In genomic region chr19:34793562-34793961, GRCh38 we compare ENCODE assay signal across 11 cellular contexts. TPM values are rescaled to one million over a fixed set of nuclear protein-coding genes. Genes with fewer than 3 reads are reported as not detected.
A peak's percentile ranks its signal among the peaks of the same experiment; 100 is the strongest.
DNase-seq lines count a peak whose midpoint lies in the region; ATAC-seq and TF ChIP-seq lines count a peak whose summit lies in the region.
"Had no signal": no experiment of that assay in that cellular context is flagged by ENCODE, and none has a peak within 500 bp of the region (broad histone marks: within the 10 kb centered on the region; RNA-seq: fewer than 3 reads in every experiment).

No MANE protein-coding gene starts in this region.

- H3K79me2 ChIP-seq in Loucy (ENCODE audit: insufficient read depth, low read length) = no peaks in the 10 kb centered on the region
- no peaks in the 10 kb centered on the region for H3K79me2 ChIP-seq in mammary epithelial cell (ENCODE audit: insufficient read depth, low read length)
- no peaks in the 10 kb centered on the region for H3K79me2 ChIP-seq in osteoblast (ENCODE audit: insufficient read depth, low read length)

- dilution Hi-C loops in mammary epithelial cell (cut with HindIII; ENCODE audit: low sequenced_read_pairs) = loop anchor here (5.0 kb wide), 1 partner anchor 39 kb away; no protein-coding TSS in a partner anchor

- DNase-seq in activated T-cell treated with anti-CD3 and anti-CD28 coated beads, Interleukin-2, amount 50 U/mL, for 72 hours = no peak
- no peak for DNase-seq in activated T-cell treated with anti-CD3 and anti-CD28 coated beads, Interleukin-2, amount 50 U/mL, for 48 hours
- DNase-seq in mammary epithelial cell = no peak
- DNase-seq in osteoblast (ENCODE audit: insufficient read length, low spot score, missing footprints) = no peak
- no peak for DNase-seq in NCI-H526 (lab: John Stamatoyannopoulos, UW)
- DNase-seq: body of pancreas, NCI-H2227 treated with DMSO at 0.1 percent for 48 hours had no signal

- peaks cover 1 to 2% of the 10 kb centered on the region in 2 donors for H3K36me3 Mint-ChIP-seq in activated T-cell treated with anti-CD3 and anti-CD28 coated beads, Interleukin-2, amount 50 U/mL, for 72 hours (ENCODE audit: insufficient read depth in 2 of 2)

- 57% methylated on average over 3 of the region's 3 CpGs for WGBS in mammary epithelial cell (ENCODE audit: low coverage, missing lambda C conversion rate)

- H3K36me3 ChIP-seq in Loucy (ENCODE audit: insufficient read depth, low read length) (no peaks in the 10 kb centered on the region), mammary epithelial cell (ENCODE audit: insufficient read depth, low read length) (no peaks in the 10 kb centered on the region), osteoblast (ENCODE audit: insufficient read depth, low read length) (no peaks in the 10 kb centered on the region)

- intact Hi-C loops in mammary epithelial cell (cut with micrococcal nuclease) = no loop called here

- CTCF ChIA-PET in mammary epithelial cell (lab: Charles Lee; ENCODE audit: low non-redundant PET) = no interaction called here

- H3K9me3 Mint-ChIP-seq in activated T-cell treated with anti-CD3 and anti-CD28 coated beads, Interleukin-2, amount 50 U/mL, for 72 hours = peaks cover 5 to 8% of the 10 kb centered on the region in 2 donors

- H3F3A ChIP-seq in Loucy (ENCODE audit: low read depth) = no peaks in the 10 kb centered on the region

- H3K27ac Mint-ChIP-seq in activated T-cell treated with anti-CD3 and anti-CD28 coated beads, Interleukin-2, amount 50 U/mL, for 72 hours = peak overlapping the region; percentile 25

- in situ Hi-C loops in mammary epithelial cell (cut with MboI; ENCODE audit: low sequenced_read_pairs in 2 of 2) = no loop called here

- H3K9ac ChIP-seq in Loucy (ENCODE audit: low read depth, low read length, poor library complexity, severe bottlenecking) (peak overlapping the region; percentile 31), mammary epithelial cell (ENCODE audit: insufficient read depth, low read length) (no peak overlapping the region)

- no peak for ATAC-seq in activated T-cell treated with anti-CD3 and anti-CD28 coated beads, Interleukin-2, amount 50 U/mL, for 72 hours (replicated peaks in 1 of 2)
- ATAC-seq in GM18858 (IDR thresholded peaks at IDR 0.05; ENCODE audit: unreplicated experiment) (no peak), HG02840 (IDR thresholded peaks at IDR 0.05; ENCODE audit: low FRiP score, unreplicated experiment) (no peak)
- ATAC-seq: body of pancreas, left lobe of liver had no signal

- H2AFZ ChIP-seq in Loucy (ENCODE audit: low read length) = peak overlapping the region; percentile 88
- peak overlapping the region; percentile 49 for H2AFZ ChIP-seq in mammary epithelial cell (ENCODE audit: low read depth, low read length)
- H2AFZ ChIP-seq in osteoblast (ENCODE audit: low read length) = peak overlapping the region; percentile 89

- no peaks in the 10 kb centered on the region for H3K4me1 Mint-ChIP-seq in activated T-cell treated with anti-CD3 and anti-CD28 coated beads, Interleukin-2, amount 50 U/mL, for 72 hours (ENCODE audit: low read depth)

- H3K27ac ChIP-seq in mammary epithelial cell (ENCODE audit: insufficient read depth, low read depth, low read length) (no peak overlapping the region), osteoblast (ENCODE audit: low read depth, low read length) (no peak overlapping the region)
- H3K27ac ChIP-seq: body of pancreas had no signal

- no peaks in the 10 kb centered on the region for H3K27me3 Mint-ChIP-seq in activated T-cell treated with anti-CD3 and anti-CD28 coated beads, Interleukin-2, amount 50 U/mL, for 72 hours (ENCODE audit: low read depth)

- no peaks in the 10 kb centered on the region for H3K9me2 ChIP-seq in Loucy (replicated peaks; ENCODE audit: low read depth, low read length)

- TF ChIP-seq CTCF in Loucy (conservative IDR thresholded peaks at IDR 0.05; ENCODE audit: low read length) (no peak), mammary epithelial cell (conservative IDR thresholded peaks at IDR 0.05 in 1 of 2, IDR thresholded peaks at IDR 0.05 in 1 of 2; ENCODE audit: extremely low read depth in 1 of 2, insufficient read depth in 1 of 2, low read depth in 1 of 2, low read length in 2 of 2) (no peak), osteoblast (IDR thresholded peaks at IDR 0.05; ENCODE audit: extremely low read depth, low read depth, low read length) (no peak)

- H3K9me3 ChIP-seq in Loucy (ENCODE audit: insufficient read depth, low read depth, low read length) (no peaks in the 10 kb centered on the region; the same call in 1 of the 2 replicates), mammary epithelial cell (replicated peaks; ENCODE audit: insufficient read depth, low read length) (no peaks in the 10 kb centered on the region), osteoblast (ENCODE audit: low read depth, low read length) (no peaks in the 10 kb centered on the region)
- H3K9me3 ChIP-seq: body of pancreas had no signal

- H4K20me1 ChIP-seq in Loucy (ENCODE audit: insufficient read depth, low read length, poor library complexity, severe bottlenecking) = no peaks in the 10 kb centered on the region
- H4K20me1 ChIP-seq in mammary epithelial cell (ENCODE audit: insufficient read depth, low read length) = no peaks in the 10 kb centered on the region
- no peaks in the 10 kb centered on the region for H4K20me1 ChIP-seq in osteoblast (ENCODE audit: insufficient read depth, low read length)

- peak overlapping the region; percentile 51 for H3K4me2 ChIP-seq in Loucy (ENCODE audit: low read depth, low read length, poor library complexity, severe bottlenecking)
- H3K4me2 ChIP-seq in mammary epithelial cell (ENCODE audit: insufficient read depth, low read depth, low read length) = peak overlapping the region; percentile 29
- H3K4me2 ChIP-seq in osteoblast (ENCODE audit: insufficient read depth, low read length) = peak overlapping the region; percentile 72

- BruUV-seq in mammary epithelial cell (replicated peaks; lab: Mats Ljungman, UMichigan) = no TSS peak

- H3K4me1 ChIP-seq in Loucy (ENCODE audit: insufficient read depth, low read length, poor library complexity, severe bottlenecking) (no peaks in the 10 kb centered on the region), mammary epithelial cell (ENCODE audit: insufficient read depth, low read length) (no peaks in the 10 kb centered on the region), osteoblast (ENCODE audit: insufficient read depth, low read length) (no peaks in the 10 kb centered on the region)
- H3K4me1 ChIP-seq: body of pancreas had no signal

- peak overlapping the region; percentile 2 to 31 for H3K4me3 Mint-ChIP-seq in activated T-cell treated with anti-CD3 and anti-CD28 coated beads, Interleukin-2, amount 50 U/mL, for 72 hours

- H3K4me3 ChIP-seq in Loucy (ENCODE audit: low read length, poor library complexity, severe bottlenecking) (peak overlapping the region; percentile 45), mammary epithelial cell (replicated peaks in 1 of 3; ENCODE audit: insufficient read depth in 1 of 3, low read depth in 2 of 3, low read length in 3 of 3) (no peak overlapping the region), osteoblast (ENCODE audit: insufficient read depth, low read length) (peak overlapping the region; percentile 42)
- H3K4me3 ChIP-seq: body of pancreas had no signal

- H3K27me3 ChIP-seq in Loucy (ENCODE audit: insufficient read depth, low read length, poor library complexity, severe bottlenecking) (peaks cover 22% of the 10 kb centered on the region), mammary epithelial cell (ENCODE audit: insufficient read depth, low read length) (no peaks in the 10 kb centered on the region), osteoblast (ENCODE audit: insufficient read depth, low read length) (no peaks in the 10 kb centered on the region)
- H3K27me3 ChIP-seq: body of pancreas had no signal

RNA-seq across cellular contexts. Expression of gene ZNF599, which starts 20.5 kb away (rescaled TPM):
- total RNA-seq in activated T-cell treated with anti-CD3 and anti-CD28 coated beads, Interleukin-2, amount 50 U/mL, for 72 hours = 1 to 10 TPM; 5.2 to 5.3 TPM
- total RNA-seq in mammary epithelial cell (1 to 10 TPM; 4.0 to 5.7 TPM), osteoblast (5.3 and 8.0 TPM in 2 replicates)
- 3.6 TPM for polyA plus RNA-seq in mammary epithelial cell
- not detected for polyA minus RNA-seq in mammary epithelial cell

RNA-seq across cellular contexts. Expression of gene ZNF181, which starts 59.5 kb away (rescaled TPM):
- total RNA-seq in activated T-cell treated with anti-CD3 and anti-CD28 coated beads, Interleukin-2, amount 50 U/mL, for 72 hours = 1 to 10 TPM; 5.7 to 7.7 TPM
- total RNA-seq in mammary epithelial cell (10 to 100 TPM in 1 of 2 donors, 1 to 10 TPM in 1; 5.4 to 16.8 TPM), osteoblast (19.7 and 23.2 TPM in 2 replicates)
- 4.0 TPM for polyA plus RNA-seq in mammary epithelial cell
- not detected for polyA minus RNA-seq in mammary epithelial cell

Comparison
In these comparisons a context has a peak if more than half of its experiments do, and no peak if none do; other contexts are left out.
1. H3K4me3 ChIP-seq: peak in Loucy (single experiment) and osteoblast (single experiment); none in mammary epithelial cell (0 of 3).
2. Peak in every context shown above with its lines, with median percentiles within 50 percentile points of each other: H2AFZ ChIP-seq and H3K4me2 ChIP-seq.